8 cellular contexts compared by ENCODE assay signal in the genomic region with DNA sequence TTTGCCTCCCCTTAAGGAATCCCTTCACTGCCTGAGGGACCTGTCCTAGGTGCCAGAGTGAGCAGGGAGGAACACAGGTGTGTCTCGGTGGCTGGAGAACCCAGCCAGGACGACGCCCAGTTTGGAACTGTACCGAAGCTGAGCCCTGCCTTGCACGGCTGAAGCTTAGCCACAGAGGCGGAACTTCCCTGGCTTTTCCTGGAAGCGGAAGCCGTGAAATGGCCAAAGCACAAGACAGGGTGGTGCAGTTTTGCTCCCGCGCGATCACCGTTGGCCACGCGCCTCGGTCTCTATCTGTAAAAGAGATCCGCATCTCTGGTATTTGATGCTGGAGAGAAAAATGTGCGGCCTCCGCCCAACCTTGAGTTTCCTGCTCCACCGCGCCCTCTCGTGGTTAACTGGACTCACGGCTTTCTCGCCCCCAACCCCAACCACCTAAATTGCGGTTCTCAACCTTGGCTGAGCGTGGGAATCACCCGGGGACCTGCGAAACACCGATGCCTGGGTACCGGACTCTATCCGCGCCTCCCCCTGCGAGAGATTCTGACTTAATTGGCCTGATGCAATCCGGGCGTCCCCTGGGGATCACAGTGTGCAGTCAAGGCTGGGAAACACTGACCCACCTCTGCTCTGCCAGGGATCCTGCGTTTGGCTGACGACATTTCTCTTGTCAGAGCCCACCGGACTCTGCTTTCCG.
DNase-seq lines count a peak whose midpoint lies in the region; ATAC-seq and TF ChIP-seq lines count a peak whose summit lies in the region.

No MANE protein-coding gene starts in this region.

- BruUV-seq in HCT116 (replicated peaks; lab: Mats Ljungman, UMichigan) = no TSS peak

- H3K4me3 ChIP-seq in HCT116 (replicated peaks in 1 of 2; ENCODE audit: low read depth in 1 of 2, low read length in 2 of 2) = peak overlapping the region; percentile 36 to 55
- H3K4me3 ChIP-seq in iPS-15b (ENCODE audit: low read depth, low read length) = peak overlapping the region; percentile 51
- H3K4me3 ChIP-seq in skeletal muscle cell (ENCODE audit: low read depth, low read length) = peak overlapping the region; percentile 41

- CTCF ChIA-PET in HCT116 (lab: Charles Lee) = interaction anchor here (0.6 to 1.8 kb wide), 10 partner anchors 15 to 154 kb away, joined by 3 to 37 read pairs (median 4); no protein-coding TSS in a partner anchor

- H3K9me3 Mint-ChIP-seq in brain = peaks cover 1 to 15% (median 11%) of the 10 kb centered on the region in 5 experiments

- peak; percentile 85 for DNase-seq in D341Med (ENCODE audit: low spot score)
- peak; percentile 76 for DNase-seq in HCT116 (ENCODE audit: low read depth, low spot score)
- DNase-seq in NCI-H1694 treated with DMSO at 0.1 percent for 48 hours (lab: John Stamatoyannopoulos, UW) = peak; percentile 77
- peak; percentile 74 for DNase-seq in UCSD-AML1 (lab: John Stamatoyannopoulos, UW; ENCODE audit: unreplicated experiment)
- DNase-seq in skeletal muscle cell (ENCODE audit: low read depth) = peak; percentile 98

- TF ChIP-seq CTCF in HCT116 (IDR thresholded peaks at IDR 0.05 in 2 of 3, conservative IDR thresholded peaks at IDR 0.05 in 1 of 3; ENCODE audit: borderline replicate concordance in 1 of 3, insufficient read depth in 1 of 3, low read depth in 2 of 3, low read length in 2 of 3) (peak; percentile 87 to 92 (median 90)), brain (conservative IDR thresholded peaks at IDR 0.05) (peak; percentile 81 to 90)

- no peaks in the 10 kb centered on the region for H4K20me1 ChIP-seq in HCT116 (ENCODE audit: insufficient read depth)

- intact Hi-C loops in HCT116 (cut with micrococcal nuclease) = loop anchor here (1.0 to 10.0 kb wide), 3 partner anchors 113 to 353 kb away; no protein-coding TSS in a partner anchor

- H3K27me3 Mint-ChIP-seq in brain = peaks cover 25% of the 10 kb centered on the region

- H3K36me3 ChIP-seq in HCT116 (ENCODE audit: control insufficient read depth in 1 of 2, insufficient read depth in 2 of 2, low read length in 2 of 2) = no peaks in the 10 kb centered on the region
- no peaks in the 10 kb centered on the region for H3K36me3 ChIP-seq in iPS-15b (ENCODE audit: control insufficient read depth, insufficient read depth, low read length)

- ATAC-seq in HCT116 (peak; percentile 89), HG03139 (IDR thresholded peaks at IDR 0.05; ENCODE audit: unreplicated experiment) (no peak)

- peaks cover 21% of the 10 kb centered on the region for H3K4me1 Mint-ChIP-seq in brain

- peak overlapping the region; percentile 93 for H3K4me2 ChIP-seq in HCT116 (ENCODE audit: low read length)

- TF ChIP-seq POLR2A in HCT116 (IDR thresholded peaks at IDR 0.05; ENCODE audit: borderline replicate concordance, extremely low read depth, insufficient read depth, insufficient read length) = no peak

- no peaks in the 10 kb centered on the region for H3K9me3 ChIP-seq in HCT116 (ENCODE audit: control insufficient read depth in 1 of 2, insufficient read depth in 1 of 2, low read depth in 1 of 2, low read length in 2 of 2)
- no peaks in the 10 kb centered on the region for H3K9me3 ChIP-seq in iPS-15b (ENCODE audit: control insufficient read depth, insufficient read depth, low read length)

- POLR2A ChIA-PET in HCT116 (lab: Charles Lee) = interaction anchor here (1.0 kb wide), 1 partner anchor 113 kb away, joined by 5 read pairs; no protein-coding TSS in a partner anchor

- H3K9ac ChIP-seq in HCT116 (ENCODE audit: low read length) (peak overlapping the region; percentile 37), iPS-15b (ENCODE audit: low read depth, low read length) (peak overlapping the region; percentile 42)

- peak; percentile 85 for TF ChIP-seq RAD21 in HCT116 (IDR thresholded peaks at IDR 0.05; ENCODE audit: low read depth)

- H3K27me3 ChIP-seq in HCT116 (ENCODE audit: insufficient read depth, low read length) (no peaks in the 10 kb centered on the region), iPS-15b (ENCODE audit: control insufficient read depth, insufficient read depth, low read length) (peaks cover 7% of the 10 kb centered on the region)

- H2AFZ ChIP-seq in HCT116 (ENCODE audit: low read depth, low read length, poor library complexity, severe bottlenecking) = peak overlapping the region; percentile 97

- H3K36me3 Mint-ChIP-seq in brain = no peaks in the 10 kb centered on the region

- peak overlapping the region; percentile 72 to 81 (median 76) for H3K4me3 Mint-ChIP-seq in brain

- H3K27ac ChIP-seq in HCT116 (ENCODE audit: low read depth, low read length) = no peak overlapping the region

- no peaks in the 10 kb centered on the region for H3K79me2 ChIP-seq in HCT116 (ENCODE audit: insufficient read depth, low read length)

- no peaks in the 10 kb centered on the region for H3K9me2 ChIP-seq in HCT116 (ENCODE audit: insufficient read depth)

- peaks cover 13 to 19% of the 10 kb centered on the region in 2 experiments for H3K4me1 ChIP-seq in HCT116 (ENCODE audit: control insufficient read depth in 1 of 2, insufficient read depth in 2 of 2, low read length in 2 of 2)
- peaks cover 9% of the 10 kb centered on the region for H3K4me1 ChIP-seq in iPS-15b (ENCODE audit: control insufficient read depth, insufficient read depth, low read length)

- RAD21 ChIA-PET in HCT116 (lab: Charles Lee; ENCODE audit: low non-redundant PET in 1 of 2, low total read pairs in 2 of 2, uncharacterized antibody in 2 of 2, unreplicated experiment in 2 of 2) = interaction anchor here (1.0 to 1.4 kb wide), 2 partner anchors 113 kb away, joined by 7 to 10 read pairs; no protein-coding TSS in a partner anchor

- peak overlapping the region; percentile 44 to 85 (median 60) for H3K27ac Mint-ChIP-seq in brain

TF ChIP-seq in HCT116, 20 proteins besides CTCF, POLR2A, EP300 and RAD21:
- TF ChIP-seq JUND (IDR thresholded peaks at IDR 0.05) (no peak), SP1 (IDR thresholded peaks at IDR 0.05; ENCODE audit: low read depth) (no peak), ZNF274 (IDR thresholded peaks at IDR 0.05; ENCODE audit: low read depth, low read length) (no peak), REST (IDR thresholded peaks at IDR 0.05; ENCODE audit: low read depth) (no peak), ZBTB33 (IDR thresholded peaks at IDR 0.05; ENCODE audit: extremely low read depth, insufficient replicate concordance, low read length) (no peak), EZH2phosphoT487 (IDR thresholded peaks at IDR 0.05; ENCODE audit: borderline replicate concordance) (no peak), SRF (IDR thresholded peaks at IDR 0.05; ENCODE audit: low read depth) (no peak), EGR1 (IDR thresholded peaks at IDR 0.05; ENCODE audit: low read depth) (no peak), MAX (IDR thresholded peaks at IDR 0.05) (peak; percentile 55; the same call in 1 of the 2 replicates), ZFX (IDR thresholded peaks at IDR 0.05) (no peak), SIN3A (IDR thresholded peaks at IDR 0.05; ENCODE audit: low read depth) (no peak), ELF1 (IDR thresholded peaks at IDR 0.05; ENCODE audit: borderline replicate concordance, low read depth) (no peak), CEBPB (IDR thresholded peaks at IDR 0.05; ENCODE audit: low read depth) (no peak), YY1 (IDR thresholded peaks at IDR 0.05; ENCODE audit: extremely low read depth, insufficient replicate concordance, low read depth, low read length) (peak; percentile 61)
